Comparison of ENCODE assay signal across 15 cellular contexts in genomic region chr1:79460773-79461436, GRCh38.
DNase-seq lines count a peak whose midpoint lies in the region; ATAC-seq, FAIRE-seq and TF ChIP-seq lines count a peak whose summit lies in the region.
"Had no signal": no experiment of that assay in that cellular context is flagged by ENCODE, and none has a peak within 500 bp of the region (broad histone marks: within the 10 kb centered on the region; RNA-seq: fewer than 3 reads in every experiment).

No MANE protein-coding gene starts in this region.

- no peaks in the 10 kb centered on the region for H3K36me3 Mint-ChIP-seq in activated T-cell treated with anti-CD3 and anti-CD28 coated beads, Interleukin-2, amount 50 U/mL, for 24 hours (ENCODE audit: low read depth)
- H3K36me3 Mint-ChIP-seq: activated naive CD8-positive, alpha-beta T cell treated with anti-CD3 and anti-CD28 coated beads for 36 hours; naive B cell had no signal

- peak; percentile 14 for DNase-seq in GM12891 (ENCODE audit: insufficient read length, low spot score)
- DNase-seq in AML-193 (lab: John Stamatoyannopoulos, UW), result no peak
- DNase-seq in activated T-cell treated with anti-CD3 and anti-CD28 coated beads, Interleukin-2, amount 50 U/mL, for 24 hours, result no peak
- DNase-seq in NCI-H2227 (lab: John Stamatoyannopoulos, UW; ENCODE audit: unreplicated experiment), result no peak
- DNase-seq in NCI-H446 treated with DMSO at 0.1 percent for 48 hours (lab: John Stamatoyannopoulos, UW), result no peak
- DNase-seq: activated naive CD8-positive, alpha-beta T cell treated with anti-CD3 and anti-CD28 coated beads for 36 hours; DMS79; KBM-7; naive B cell; NCI-H345 had no signal

- H3K4me1 Mint-ChIP-seq in activated T-cell treated with anti-CD3 and anti-CD28 coated beads, Interleukin-2, amount 50 U/mL, for 24 hours (ENCODE audit: low read depth), result no peaks in the 10 kb centered on the region
- H3K4me1 Mint-ChIP-seq: activated naive CD8-positive, alpha-beta T cell treated with anti-CD3 and anti-CD28 coated beads for 36 hours; naive B cell had no signal

- H3K27me3 Mint-ChIP-seq in activated T-cell treated with anti-CD3 and anti-CD28 coated beads, Interleukin-2, amount 50 U/mL, for 24 hours, result no peaks in the 10 kb centered on the region
- H3K27me3 Mint-ChIP-seq: activated naive CD8-positive, alpha-beta T cell treated with anti-CD3 and anti-CD28 coated beads for 36 hours; naive B cell had no signal

- ATAC-seq in GM19328 (IDR thresholded peaks at IDR 0.05; ENCODE audit: unreplicated experiment), result peak; percentile 98
- ATAC-seq in HG02623 (IDR thresholded peaks at IDR 0.05; ENCODE audit: unreplicated experiment), result peak; percentile 94
- ATAC-seq in HG03342 (IDR thresholded peaks at IDR 0.05; ENCODE audit: unreplicated experiment), result peak; percentile 92

- no peak for TF ChIP-seq POLR2A in GM12891 (IDR thresholded peaks at IDR 0.05; ENCODE audit: low read depth, low read length)

- H3K9me3 Mint-ChIP-seq in activated T-cell treated with anti-CD3 and anti-CD28 coated beads, Interleukin-2, amount 50 U/mL, for 24 hours, result peaks cover 5% of the 10 kb centered on the region

- no peak overlapping the region for H3K27ac Mint-ChIP-seq in activated T-cell treated with anti-CD3 and anti-CD28 coated beads, Interleukin-2, amount 50 U/mL, for 24 hours
- H3K27ac Mint-ChIP-seq: activated naive CD8-positive, alpha-beta T cell treated with anti-CD3 and anti-CD28 coated beads for 36 hours; naive B cell had no signal

- FAIRE-seq in GM12891 (lab: Jason Lieb, UNC), result peak; percentile 92
- FAIRE-seq: H1, islet of Langerhans had no signal

- no peak overlapping the region for H3K4me3 Mint-ChIP-seq in activated T-cell treated with anti-CD3 and anti-CD28 coated beads, Interleukin-2, amount 50 U/mL, for 24 hours
- H3K4me3 Mint-ChIP-seq: activated naive CD8-positive, alpha-beta T cell treated with anti-CD3 and anti-CD28 coated beads for 36 hours; naive B cell had no signal

TF ChIP-seq in GM12891, 5 proteins besides CTCF, POLR2A, EP300 and RAD21:
- no peak for TF ChIP-seq PAX5 (IDR thresholded peaks at IDR 0.05; ENCODE audit: insufficient read depth, low read length, severe bottlenecking)
- TF ChIP-seq SPI1 (IDR thresholded peaks at IDR 0.05; ENCODE audit: low read depth, low read length), result peak; percentile 73
